ENCODE assay signal across 6 cellular contexts in the genomic region with DNA sequence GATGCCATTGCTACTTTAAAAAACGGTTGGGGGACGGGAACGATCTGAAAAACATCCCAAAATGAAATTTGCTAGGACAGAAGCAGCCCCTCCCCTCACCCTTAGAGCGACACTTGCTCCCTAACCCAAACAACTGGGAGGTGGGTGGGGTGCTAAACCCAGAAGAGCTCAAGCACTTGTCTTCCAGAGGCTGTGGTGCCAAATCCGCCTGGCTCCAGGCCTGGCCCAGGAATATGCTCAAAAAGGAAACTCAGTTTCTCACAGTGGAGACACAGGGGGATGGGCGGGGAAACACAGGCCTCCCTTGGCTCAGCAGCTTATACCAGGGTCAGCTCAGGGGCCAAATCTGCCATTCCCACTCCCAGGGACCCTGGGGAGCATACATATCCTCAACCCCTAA. TPM values are rescaled to one million over a fixed set of nuclear protein-coding genes. Genes with fewer than 3 reads are reported as not detected.
A peak's percentile ranks its signal among the peaks of the same experiment; 100 is the strongest.
DNase-seq lines count a peak whose midpoint lies in the region; ATAC-seq and TF ChIP-seq lines count a peak whose summit lies in the region.

No MANE protein-coding gene starts in this region.

- H3K4me3 ChIP-seq in BLaER1 treated with 17β-estradiol and CSF1 and Interleukin-3, amounts not matched to agents 10 nM and 100 nM, result peak overlapping the region; percentile 61 to 76 (median 71)
- H3K4me3 ChIP-seq in left lung, result peak overlapping the region; percentile 50 to 58

- peak overlapping the region; percentile 97 for H3K27ac Mint-ChIP-seq in activated CD4-positive, alpha-beta memory T cell treated with anti-CD3 and anti-CD28 coated beads for 36 hours

- no peaks in the 10 kb centered on the region for H3K9me3 ChIP-seq in BLaER1 treated with 17β-estradiol and CSF1 and Interleukin-3, amounts not matched to agents 10 nM and 100 nM (replicated peaks in 1 of 11)
- H3K9me3 ChIP-seq in left lung, result no peaks in the 10 kb centered on the region

- intact Hi-C loops in activated CD4-positive, alpha-beta memory T cell treated with anti-CD3 and anti-CD28 coated beads for 36 hours (cut with micrococcal nuclease), result no loop called here
- intact Hi-C loops in left lung (cut with DNase I), result loop anchor here in 1 of 2 donors (10.0 kb wide), 1 partner anchor 108 kb away; a partner anchor contains a TSS

- ATAC-seq in left lung (peak; percentile 17), HG03342 (IDR thresholded peaks at IDR 0.05; ENCODE audit: unreplicated experiment) (no peak)

- peaks cover 8 to 41% (median 23%) of the 10 kb centered on the region in 11 experiments; a peak in 13 of 22 replicates for H4K20me1 ChIP-seq in BLaER1 treated with 17β-estradiol and CSF1 and Interleukin-3, amounts not matched to agents 10 nM and 100 nM

- CTCF ChIA-PET in activated CD4-positive, alpha-beta memory T cell treated with anti-CD3 and anti-CD28 coated beads for 36 hours (lab: Charles Lee), result interaction anchor here (1.1 to 5.3 kb wide), 10 partner anchors 17 to 129 kb away, joined by 3 to 38 read pairs (median 8); a partner anchor contains a TSS

- H3K4me1 Mint-ChIP-seq in activated CD4-positive, alpha-beta memory T cell treated with anti-CD3 and anti-CD28 coated beads for 36 hours (ENCODE audit: low read depth), result peaks cover 69% of the 10 kb centered on the region

- no peak for DNase-seq in activated CD4-positive, alpha-beta memory T cell treated with anti-CD3 and anti-CD28 coated beads for 36 hours
- no peak for DNase-seq in left lung
- no peak for DNase-seq in NCI-H1694 (lab: John Stamatoyannopoulos, UW)
- DNase-seq in NCI-H446 treated with DMSO at 0.1 percent for 48 hours (lab: John Stamatoyannopoulos, UW), result no peak

- H3K4me2 ChIP-seq in BLaER1 treated with 17β-estradiol and CSF1 and Interleukin-3, amounts not matched to agents 10 nM and 100 nM, result peak overlapping the region; percentile 89 to 98 (median 96)

- H3K36me3 ChIP-seq in BLaER1 treated with 17β-estradiol and CSF1 and Interleukin-3, amounts not matched to agents 10 nM and 100 nM, result peaks cover 18 to 32% (median 21%) of the 10 kb centered on the region in 11 experiments
- H3K36me3 ChIP-seq in left lung, result peaks cover 0 to 18% of the 10 kb centered on the region in 2 donors

- peaks cover 80 to 90% (median 86%) of the 10 kb centered on the region in 10 experiments for H3K4me1 ChIP-seq in BLaER1 treated with 17β-estradiol and CSF1 and Interleukin-3, amounts not matched to agents 10 nM and 100 nM
- H3K4me1 ChIP-seq in left lung, result peaks cover 30 to 78% of the 10 kb centered on the region in 2 donors

- H3K27me3 ChIP-seq in BLaER1 treated with 17β-estradiol and CSF1 and Interleukin-3, amounts not matched to agents 10 nM and 100 nM, result no peaks in the 10 kb centered on the region
- no peaks in the 10 kb centered on the region for H3K27me3 ChIP-seq in left lung

- no peak for TF ChIP-seq CTCF in left lung (IDR thresholded peaks at IDR 0.05)

- POLR2A ChIA-PET in activated CD4-positive, alpha-beta memory T cell treated with anti-CD3 and anti-CD28 coated beads for 36 hours (lab: Charles Lee), result interaction anchor here (0.6 to 3.7 kb wide), 6 partner anchors 16 to 61 kb away, joined by 4 to 23 read pairs (median 10); a partner anchor contains a TSS

- no peaks in the 10 kb centered on the region for H3K27me3 Mint-ChIP-seq in activated CD4-positive, alpha-beta memory T cell treated with anti-CD3 and anti-CD28 coated beads for 36 hours

- H3K9me3 Mint-ChIP-seq in activated CD4-positive, alpha-beta memory T cell treated with anti-CD3 and anti-CD28 coated beads for 36 hours, result no peaks in the 10 kb centered on the region

- H3K36me3 Mint-ChIP-seq in activated CD4-positive, alpha-beta memory T cell treated with anti-CD3 and anti-CD28 coated beads for 36 hours, result peaks cover 8% of the 10 kb centered on the region

- H3K4me3 Mint-ChIP-seq in activated CD4-positive, alpha-beta memory T cell treated with anti-CD3 and anti-CD28 coated beads for 36 hours, result peak overlapping the region; percentile 92

- H3K27ac ChIP-seq in BLaER1 treated with 17β-estradiol and CSF1 and Interleukin-3, amounts not matched to agents 10 nM and 100 nM, result peak overlapping the region; percentile 66 to 94 (median 86); a peak in 20 of 22 replicates
- peak overlapping the region; percentile 81 to 88 for H3K27ac ChIP-seq in left lung

- H3K9ac ChIP-seq in BLaER1 treated with 17β-estradiol and CSF1 and Interleukin-3, amounts not matched to agents 10 nM and 100 nM, result peak overlapping the region; percentile 74 to 86 (median 83); a peak in 21 of 22 replicates

RNA-seq across cellular contexts. Expression of a gene that starts 0.7 kb away (rescaled TPM):
- 10 to 100 TPM; 55.9 to 57.3 TPM for total RNA-seq in activated CD4-positive, alpha-beta memory T cell treated with anti-CD3 and anti-CD28 coated beads for 36 hours
- total RNA-seq in left lung, result 10 to 100 TPM; 32.6 to 83.5 TPM

RNA-seq across cellular contexts. Expression of a gene that starts 5.0 kb away (rescaled TPM):
- 10 to 100 TPM; 31.5 to 32.4 TPM for total RNA-seq in activated CD4-positive, alpha-beta memory T cell treated with anti-CD3 and anti-CD28 coated beads for 36 hours
- 10 to 100 TPM; 26.6 to 30.9 TPM for total RNA-seq in left lung

RNA-seq across cellular contexts. Expression of a gene that starts 14.0 kb away (rescaled TPM):
- 10 to 100 TPM; 43.4 to 46.5 TPM for total RNA-seq in activated CD4-positive, alpha-beta memory T cell treated with anti-CD3 and anti-CD28 coated beads for 36 hours
- total RNA-seq in left lung, result 100 to 1,000 TPM; 134 to 144 TPM

RNA-seq across cellular contexts. Expression of a gene that starts 17.9 kb away (rescaled TPM):
- total RNA-seq in activated CD4-positive, alpha-beta memory T cell treated with anti-CD3 and anti-CD28 coated beads for 36 hours, result 100 to 1,000 TPM; 197 to 205 TPM
- 10 to 100 TPM; 29.7 to 40.8 TPM for total RNA-seq in left lung

RNA-seq across cellular contexts. Expression of a gene that starts 20.0 kb away (rescaled TPM):
- total RNA-seq in activated CD4-positive, alpha-beta memory T cell treated with anti-CD3 and anti-CD28 coated beads for 36 hours, result 10 to 100 TPM; 51.2 to 54.0 TPM
- 10 to 100 TPM; 39.6 to 44.3 TPM for total RNA-seq in left lung
